ENCODE assay signal across 11 cellular contexts in genomic region chrX:30597258-30598012, GRCh38. TPM values are rescaled to one million over a fixed set of nuclear protein-coding genes. Genes with fewer than 3 reads are reported as not detected.
A peak's percentile ranks its signal among the peaks of the same experiment; 100 is the strongest.
DNase-seq lines count a peak whose midpoint lies in the region; ATAC-seq and TF ChIP-seq lines count a peak whose summit lies in the region.
"Had no signal": no experiment of that assay in that cellular context is flagged by ENCODE, and none has a peak within 500 bp of the region (broad histone marks: within the 10 kb centered on the region; RNA-seq: fewer than 3 reads in every experiment).

No MANE protein-coding gene starts in this region.

- H3K9me3 ChIP-seq in left lung (no peaks in the 10 kb centered on the region), Karpas-422 (ENCODE audit: low read length) (no peaks in the 10 kb centered on the region)

- H3K4me3 ChIP-seq in left lung (no peak overlapping the region), Karpas-422 (ENCODE audit: low read length) (no peak overlapping the region)

- H3K36me3 ChIP-seq in left lung: no peaks in the 10 kb centered on the region
- H3K36me3 ChIP-seq in Karpas-422 (ENCODE audit: insufficient read depth, low read length): no peaks in the 10 kb centered on the region

- H3K4me2 ChIP-seq in Karpas-422 (ENCODE audit: low read depth, low read length, poor library complexity, severe bottlenecking): no peak overlapping the region

- intact Hi-C loops in left lung (cut with DNase I): no loop called here

- H3K27me3 ChIP-seq in left lung (no peaks in the 10 kb centered on the region), Karpas-422 (ENCODE audit: low read length) (no peaks in the 10 kb centered on the region)

- DNase-seq in left lung: no peak
- no peak for DNase-seq in GOT3 (lab: John Stamatoyannopoulos, UW)
- DNase-seq in Karpas-422: no peak
- no peak for DNase-seq in NCI-H1694 (lab: John Stamatoyannopoulos, UW)
- no peak for DNase-seq in NCI-H1436 treated with DMSO at 0.1 percent for 48 hours (lab: John Stamatoyannopoulos, UW)
- DNase-seq: activated T-cell treated with anti-CD3 and anti-CD28 coated beads, Interleukin-2, amount 50 U/mL, for 4 hours; NK-92 treated with Interleukin-12 subunit alpha and Interleukin-12 subunit beta, amount 100 ng/mL, for 24 hours had no signal

- H4K20me1 ChIP-seq in Karpas-422 (ENCODE audit: insufficient read depth, low read depth, low read length): no peaks in the 10 kb centered on the region

- peak; percentile 69 for ATAC-seq in GM18520 (IDR thresholded peaks at IDR 0.05; ENCODE audit: unreplicated experiment)
- ATAC-seq in GM21737 (IDR thresholded peaks at IDR 0.05; ENCODE audit: unreplicated experiment): peak; percentile 74
- peak; percentile 76 for ATAC-seq in HG03565 (IDR thresholded peaks at IDR 0.05; ENCODE audit: unreplicated experiment)
- ATAC-seq in left lung: peak; percentile 75
- ATAC-seq: activated T-cell treated with anti-CD3 and anti-CD28 coated beads, Interleukin-2, amount 50 U/mL, for 4 hours had no signal

- no peak overlapping the region for H2AFZ ChIP-seq in Karpas-422 (ENCODE audit: low read length)

- H3K4me1 ChIP-seq in left lung (peaks cover 0 to 6% of the 10 kb centered on the region in 2 donors), Karpas-422 (ENCODE audit: low read length) (peaks cover 15% of the 10 kb centered on the region)

- no peak for TF ChIP-seq CTCF in left lung (IDR thresholded peaks at IDR 0.05)

- no peak overlapping the region for H3K9ac ChIP-seq in Karpas-422 (ENCODE audit: low read length)

- H3K79me2 ChIP-seq in Karpas-422 (ENCODE audit: low read length): no peaks in the 10 kb centered on the region

- H3K27ac ChIP-seq in left lung (peak overlapping the region; percentile 51 to 76), Karpas-422 (ENCODE audit: low read length) (no peak overlapping the region)

- no peaks in the 10 kb centered on the region for H3K9me2 ChIP-seq in Karpas-422 (replicated peaks; ENCODE audit: insufficient read depth, low read length)

RNA-seq across cellular contexts. Expression of gene TASL, which starts 19.9 kb away (rescaled TPM):
- 1 to 10 TPM; 3.0 to 6.2 TPM for total RNA-seq in left lung
- total RNA-seq in Karpas-422 (2014; rRNA removed; shearing (Covaris generic); ENCODE audit: low replicate concordance): 0.30 and 1.5 TPM in 2 replicates
- total RNA-seq: mesothelial cell of epicardium had no signal

RNA-seq across cellular contexts. Expression of gene GK, which starts 55.8 kb away (rescaled TPM):
- total RNA-seq in left lung: 10 to 100 TPM; 27.9 to 65.9 TPM
- 16.8 and 26.1 TPM in 2 replicates for total RNA-seq in Karpas-422 (2014; rRNA removed; shearing (Covaris generic); ENCODE audit: low replicate concordance)
